Comparison of ENCODE assay signal across 14 cellular contexts in the genomic region with DNA sequence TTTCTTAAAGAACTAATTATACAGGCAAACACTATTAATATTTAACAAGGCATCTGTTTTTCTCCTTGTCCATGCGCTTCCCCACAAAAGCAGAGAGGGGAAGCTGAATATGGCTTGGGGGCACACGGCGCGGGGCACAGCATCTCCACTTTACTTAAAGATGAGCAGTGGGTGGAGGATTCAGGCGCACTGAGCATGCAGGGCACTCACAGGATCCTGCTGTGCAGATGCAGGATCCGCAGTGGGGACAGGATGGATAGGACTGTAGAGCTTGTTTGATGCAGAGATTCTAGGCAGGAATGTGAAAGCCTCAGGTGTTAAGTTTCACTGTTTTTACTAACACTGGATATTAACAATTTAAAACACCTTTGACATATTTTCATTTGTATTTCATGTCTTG. TPM values are rescaled to one million over a fixed set of nuclear protein-coding genes. Genes with fewer than 3 reads are reported as not detected.
A peak's percentile ranks its signal among the peaks of the same experiment; 100 is the strongest.
DNase-seq lines count a peak whose midpoint lies in the region; ATAC-seq, FAIRE-seq and TF ChIP-seq lines count a peak whose summit lies in the region.
"Had no signal": no experiment of that assay in that cellular context is flagged by ENCODE, and none has a peak within 500 bp of the region (broad histone marks: within the 10 kb centered on the region; RNA-seq: fewer than 3 reads in every experiment).

No MANE protein-coding gene starts in this region.

- no peaks in the 10 kb centered on the region for H4K20me1 ChIP-seq in PC-9 (ENCODE audit: insufficient read depth)

- in situ Hi-C loops in gastrocnemius medialis (cut with MboI; ENCODE audit: low sequenced_read_pairs in 4 of 4) = no loop called here

- H3K36me3 ChIP-seq in PC-9 (ENCODE audit: low read depth) (no peaks in the 10 kb centered on the region), gastrocnemius medialis (no peaks in the 10 kb centered on the region)

- H3K27ac ChIP-seq in PC-9 = peak overlapping the region; percentile 63
- H3K27ac ChIP-seq in gastrocnemius medialis = no peak overlapping the region

- peaks cover 28% of the 10 kb centered on the region for H3F3A ChIP-seq in PC-9 (ENCODE audit: insufficient read depth, low read depth)

- CTCF ChIA-PET in PC-9 (lab: Charles Lee) = no interaction called here

- peak; percentile 55 for FAIRE-seq in H54 (lab: Jason Lieb, UNC)

- no peak for DNase-seq in H54 (ENCODE audit: insufficient read length, low spot score)
- peak; percentile 18 for DNase-seq in NCI-H128 (lab: John Stamatoyannopoulos, UW; ENCODE audit: unreplicated experiment)
- peak in 1 of 2 experiments; percentile 56 for DNase-seq in PC-9
- peak; percentile 57 for DNase-seq in islet precursor cell
- no peak for DNase-seq in OCI-M2 (lab: John Stamatoyannopoulos, UW; ENCODE audit: unreplicated experiment)
- DNase-seq in gastrocnemius medialis = no peak
- DNase-seq: activated CD4-positive, alpha-beta memory T cell treated with anti-CD3 and anti-CD28 coated beads for 36 hours; central memory CD4-positive, alpha-beta T cell; midbrain; NCI-H2029 treated with DMSO at 0.1 percent for 48 hours; stimulated activated CD4-positive, alpha-beta T cell treated with anti-CD3 and anti-CD28 coated beads, Interleukin-4, amount 100 ng/mL, for 4 hours had no signal

- H3K4me1 ChIP-seq in PC-9 (replicated peaks; ENCODE audit: insufficient read depth) (peaks cover 45% of the 10 kb centered on the region), gastrocnemius medialis (peaks cover 17 to 19% of the 10 kb centered on the region in 2 donors)

- H3K4me2 ChIP-seq in PC-9 = peak overlapping the region; percentile 59

- H3K27me3 ChIP-seq in PC-9 (ENCODE audit: insufficient read depth, low read depth) (no peaks in the 10 kb centered on the region), gastrocnemius medialis (no peaks in the 10 kb centered on the region)

- no peaks in the 10 kb centered on the region for H3K9me2 ChIP-seq in PC-9 (ENCODE audit: insufficient read depth)

- intact Hi-C loops in PC-9 (cut with micrococcal nuclease; ENCODE audit: unreplicated experiment) (no loop called here), gastrocnemius medialis (cut with DNase I; ENCODE audit: low total_unique reads) (no loop called here)

- H2AFZ ChIP-seq in PC-9 = no peak overlapping the region

- POLR2A ChIA-PET in PC-9 (lab: Charles Lee; ENCODE audit: unreplicated experiment) = no interaction called here

- H3K4me3 ChIP-seq in PC-9 (no peak overlapping the region), gastrocnemius medialis (no peak overlapping the region)

- no peak for TF ChIP-seq CTCF in PC-9 (conservative IDR thresholded peaks at IDR 0.05)
- TF ChIP-seq CTCF in gastrocnemius medialis (IDR thresholded peaks at IDR 0.05 in 4 of 5, conservative IDR thresholded peaks at IDR 0.05 in 1 of 5) = no peak

- BruUV-seq in PC-9 (replicated peaks; lab: Mats Ljungman, UMichigan) = no TSS peak

- ATAC-seq in HG03520 (IDR thresholded peaks at IDR 0.05; ENCODE audit: unreplicated experiment) (no peak), GM21526 (IDR thresholded peaks at IDR 0.05; ENCODE audit: low FRiP score, unreplicated experiment) (no peak), gastrocnemius medialis (no peak)
- ATAC-seq: Panc1 had no signal

- peaks cover 85% of the 10 kb centered on the region for H3K79me2 ChIP-seq in PC-9 (ENCODE audit: low read depth)

- TF ChIP-seq POLR2A in H54 (IDR thresholded peaks at IDR 0.05; ENCODE audit: low read depth, low read length) = no peak
- no peak for TF ChIP-seq POLR2A in gastrocnemius medialis (IDR thresholded peaks at IDR 0.05)

- H3K9me3 ChIP-seq in PC-9 (ENCODE audit: insufficient read depth, low read depth) (no peaks in the 10 kb centered on the region), gastrocnemius medialis (no peaks in the 10 kb centered on the region)

RNA-seq across cellular contexts. Expression of gene ATP11A, which starts 43.3 kb away (rescaled TPM):
- total RNA-seq in PC-9 (2021) (65.6 and 92.2 TPM in 2 replicates), gastrocnemius medialis (10 to 100 TPM; 10.0 to 14.2 (median 12.6) TPM)

Comparison
In these comparisons a context has a peak if more than half of its experiments do, and no peak if none do; other contexts are left out.
1. DNase-seq: peak in NCI-H128 (single experiment) and islet precursor cell (single experiment); none in H54 (single experiment), OCI-M2 (single experiment) and gastrocnemius medialis (0 of 2).